In genomic region chr6:52881662-52881995, GRCh38 we compare ENCODE assay signal across 12 cellular contexts. TPM values are rescaled to one million over a fixed set of nuclear protein-coding genes. Genes with fewer than 3 reads are reported as not detected.
DNase-seq lines count a peak whose midpoint lies in the region; ATAC-seq and TF ChIP-seq lines count a peak whose summit lies in the region.
"Had no signal": no experiment of that assay in that cellular context is flagged by ENCODE, and none has a peak within 500 bp of the region (broad histone marks: within the 10 kb centered on the region; RNA-seq: fewer than 3 reads in every experiment).

No MANE protein-coding gene starts in this region.

- dilution Hi-C loops in mammary epithelial cell (cut with HindIII; ENCODE audit: low sequenced_read_pairs) = no loop called here

- in situ Hi-C loops in mammary epithelial cell (cut with MboI; ENCODE audit: low sequenced_read_pairs in 2 of 2) = loop anchor here (5.0 to 10.0 kb wide), 2 partner anchors 111 to 173 kb away; no protein-coding TSS in a partner anchor

- H2AFZ ChIP-seq in mammary epithelial cell (ENCODE audit: low read depth, low read length) = peak overlapping the region; percentile 92

- H3K4me1 ChIP-seq in heart left ventricle (peaks cover 0 to 5% (median 0%) of the 10 kb centered on the region in 12 donors), mammary epithelial cell (ENCODE audit: insufficient read depth, low read length) (peaks cover 11% of the 10 kb centered on the region), muscle layer of colon (ENCODE audit: insufficient read depth, low read length) (no peaks in the 10 kb centered on the region), upper lobe of right lung (peaks cover 3% of the 10 kb centered on the region), thyroid gland (no peaks in the 10 kb centered on the region)

- TF ChIP-seq CTCF in heart left ventricle (IDR thresholded peaks at IDR 0.05) = no peak
- no peak for TF ChIP-seq CTCF in mammary epithelial cell (conservative IDR thresholded peaks at IDR 0.05 in 1 of 2, IDR thresholded peaks at IDR 0.05 in 1 of 2; ENCODE audit: extremely low read depth in 1 of 2, insufficient read depth in 1 of 2, low read depth in 1 of 2, low read length in 2 of 2)
- no peak for TF ChIP-seq CTCF in upper lobe of right lung (IDR thresholded peaks at IDR 0.05)
- TF ChIP-seq CTCF in thyroid gland (IDR thresholded peaks at IDR 0.05) = no peak

- intact Hi-C loops in heart left ventricle (cut with DNase I) = loop anchor here in 4 of 10 donors (5.0 to 10.0 kb wide), 3 partner anchors 113 to 176 kb away; partner anchors contain the start of gene GSTA4 (in 3 of the 4)
- intact Hi-C loops in Right ventricle myocardium superior (cut with DNase I) = no loop called here
- intact Hi-C loops in mammary epithelial cell (cut with micrococcal nuclease) = loop anchor here (5.0 kb wide), 1 partner anchor 96 kb away; no protein-coding TSS in a partner anchor
- intact Hi-C loops in upper lobe of right lung (cut with DNase I) = no loop called here
- intact Hi-C loops in thyroid gland (cut with DNase I) = loop anchor here (10.0 kb wide), 1 partner anchor 103 kb away; no protein-coding TSS in a partner anchor

- H3K9ac ChIP-seq in mammary epithelial cell (ENCODE audit: insufficient read depth, low read length) (no peak overlapping the region), muscle layer of colon (ENCODE audit: low read length) (peak overlapping the region; percentile 54)
- H3K9ac ChIP-seq: BLaER1 had no signal

- H3K36me3 ChIP-seq in heart left ventricle (no peaks in the 10 kb centered on the region), mammary epithelial cell (ENCODE audit: insufficient read depth, low read length) (no peaks in the 10 kb centered on the region), muscle layer of colon (ENCODE audit: insufficient read depth, low read length) (no peaks in the 10 kb centered on the region), upper lobe of right lung (no peaks in the 10 kb centered on the region), thyroid gland (no peaks in the 10 kb centered on the region)
- H3K36me3 ChIP-seq: BLaER1 had no signal

- BruUV-seq in mammary epithelial cell (replicated peaks; lab: Mats Ljungman, UMichigan) = no TSS peak

- H3K27ac ChIP-seq in heart left ventricle (no peak overlapping the region), mammary epithelial cell (ENCODE audit: insufficient read depth, low read depth, low read length) (no peak overlapping the region), muscle layer of colon (ENCODE audit: low read depth, low read length) (no peak overlapping the region), upper lobe of right lung (no peak overlapping the region), thyroid gland (no peak overlapping the region)
- H3K27ac ChIP-seq: BLaER1 had no signal

- WGBS in heart left ventricle, 4 donors = 50 to 72% (median 60%) methylated on average over 4 of the region's 4 CpGs
- 0% methylated on average over 1 of the region's 4 CpGs for WGBS in mammary epithelial cell (ENCODE audit: low coverage, missing lambda C conversion rate)
- 61 to 80% methylated on average over 4 of the region's 4 CpGs for WGBS in thyroid gland, 2 donors

- H3K79me2 ChIP-seq in mammary epithelial cell (ENCODE audit: insufficient read depth, low read length) = no peaks in the 10 kb centered on the region

- H3K27me3 ChIP-seq in heart left ventricle (no peaks in the 10 kb centered on the region), mammary epithelial cell (ENCODE audit: insufficient read depth, low read length) (peaks cover 13% of the 10 kb centered on the region), muscle layer of colon (ENCODE audit: control insufficient read depth in 1 of 2, insufficient read depth in 2 of 2, low read length in 2 of 2) (no peaks in the 10 kb centered on the region), upper lobe of right lung (no peaks in the 10 kb centered on the region), thyroid gland (no peaks in the 10 kb centered on the region)
- H3K27me3 ChIP-seq: BLaER1 had no signal

- peak overlapping the region; percentile 81 for H3K4me2 ChIP-seq in mammary epithelial cell (ENCODE audit: insufficient read depth, low read depth, low read length)
- H3K4me2 ChIP-seq: BLaER1 had no signal

- H3K4me3 ChIP-seq in heart left ventricle = peak overlapping the region in 10 of 12 donors; percentile 17 to 62 (median 54)
- H3K4me3 ChIP-seq in mammary epithelial cell (replicated peaks in 1 of 3; ENCODE audit: insufficient read depth in 1 of 3, low read depth in 2 of 3, low read length in 3 of 3) = no peak overlapping the region
- H3K4me3 ChIP-seq in muscle layer of colon (ENCODE audit: low read depth in 1 of 2, low read length in 2 of 2) = peak overlapping the region in 1 of 2 donors; percentile 77
- H3K4me3 ChIP-seq in upper lobe of right lung = peak overlapping the region; percentile 55
- H3K4me3 ChIP-seq in thyroid gland (replicated peaks in 1 of 3) = peak overlapping the region in 1 of 3 donors; percentile 34
- H3K4me3 ChIP-seq: BLaER1 had no signal

- ATAC-seq in heart left ventricle = peak in 1 of 4 donors; percentile 7
- ATAC-seq in Right ventricle myocardium superior (ENCODE audit: poor library complexity) = no peak
- peak; percentile 55 for ATAC-seq in upper lobe of right lung

- H4K20me1 ChIP-seq in mammary epithelial cell (ENCODE audit: insufficient read depth, low read length) = no peaks in the 10 kb centered on the region
- H4K20me1 ChIP-seq: BLaER1 had no signal

- CTCF ChIA-PET in mammary epithelial cell (lab: Charles Lee; ENCODE audit: low non-redundant PET) = no interaction called here

- H3K9me3 ChIP-seq in heart left ventricle (no peaks in the 10 kb centered on the region), mammary epithelial cell (replicated peaks; ENCODE audit: insufficient read depth, low read length) (no peaks in the 10 kb centered on the region), muscle layer of colon (ENCODE audit: low read length) (no peaks in the 10 kb centered on the region), upper lobe of right lung (no peaks in the 10 kb centered on the region), thyroid gland (no peaks in the 10 kb centered on the region)
- H3K9me3 ChIP-seq: BLaER1 had no signal

- TF ChIP-seq POLR2A in heart left ventricle (IDR thresholded peaks at IDR 0.05) (no peak), thyroid gland (IDR thresholded peaks at IDR 0.05) (no peak)

- no peak for DNase-seq in heart left ventricle
- no peak for DNase-seq in Right ventricle myocardium superior
- no peak for DNase-seq in mammary epithelial cell
- no peak for DNase-seq in upper lobe of right lung
- no peak for DNase-seq in NCI-H82 (lab: John Stamatoyannopoulos, UW)
- DNase-seq in thyroid gland = no peak
- no peak for DNase-seq in OCI-M2 (lab: John Stamatoyannopoulos, UW; ENCODE audit: unreplicated experiment)

RNA-seq across cellular contexts. Expression of gene GSTA3, which starts 27.9 kb away (rescaled TPM):
- total RNA-seq in heart left ventricle = not detected
- not detected for polyA plus RNA-seq in heart left ventricle
- not detected for total RNA-seq in Right ventricle myocardium superior
- not detected for total RNA-seq in mammary epithelial cell
- not detected for polyA plus RNA-seq in mammary epithelial cell
- not detected for polyA minus RNA-seq in mammary epithelial cell
- not detected for total RNA-seq in upper lobe of right lung
- total RNA-seq in thyroid gland = not detected
- total RNA-seq: NCI-H460, omental fat pad, temporal lobe had no signal

RNA-seq across cellular contexts. Expression of gene GSTA5, which starts 41.0 kb away (rescaled TPM):
- not detected for total RNA-seq in heart left ventricle
- not detected for polyA plus RNA-seq in heart left ventricle
- total RNA-seq in Right ventricle myocardium superior = not detected
- total RNA-seq in mammary epithelial cell = under 1 TPM in 1 of 2 donors, not detected in 1; 0.17 TPM
- not detected for polyA plus RNA-seq in mammary epithelial cell
- polyA minus RNA-seq in mammary epithelial cell = not detected
- not detected for total RNA-seq in upper lobe of right lung
- not detected for total RNA-seq in thyroid gland
- total RNA-seq: NCI-H460, omental fat pad, temporal lobe had no signal

Comparison
In these comparisons a context has a peak if more than half of its experiments do, and no peak if none do; other contexts are left out.
1. H3K4me3 ChIP-seq: peak in heart left ventricle (10 of 12) and upper lobe of right lung (single experiment); none in mammary epithelial cell (0 of 3).
2. intact Hi-C loops: an anchor here in mammary epithelial cell (5.0 kb wide) and thyroid gland (10.0 kb wide); none called in Right ventricle myocardium superior and upper lobe of right lung.